8 cellular contexts compared by ENCODE assay signal in genomic region chr20:31605031-31605901, GRCh38. TPM values are rescaled to one million over a fixed set of nuclear protein-coding genes. Genes with fewer than 3 reads are reported as not detected.
A peak's percentile ranks its signal among the peaks of the same experiment; 100 is the strongest.
DNase-seq lines count a peak whose midpoint lies in the region; ATAC-seq and TF ChIP-seq lines count a peak whose summit lies in the region.

Gene ID1 (plus strand): TSS chr20:31605289. CDS start chr20:31605388, 99 bp downstream.

- H3K4me1 Mint-ChIP-seq in central memory CD8-positive, alpha-beta T cell: peaks cover 35% of the 10 kb centered on the region

- TF ChIP-seq CTCF in AG09319 (IDR thresholded peaks at IDR 0.05; ENCODE audit: low read depth, low read length) (no peak), spleen (IDR thresholded peaks at IDR 0.05 in 8 of 11, conservative IDR thresholded peaks at IDR 0.05 in 3 of 11) (peak in 3 of 11 experiments; percentile 13 to 33 (median 18))

- H3K36me3 Mint-ChIP-seq in central memory CD8-positive, alpha-beta T cell (ENCODE audit: insufficient read depth): peaks cover 16% of the 10 kb centered on the region

- 0 to 1% (median 0%) methylated on average over 47 to 74 of the region's 74 CpGs for WGBS in spleen, 5 donors

- DNase-seq in AG09319 (ENCODE audit: extremely low read depth, low read depth) (peak; percentile 90), NCI-H446 treated with DMSO at 0.1 percent for 48 hours (lab: John Stamatoyannopoulos, UW) (peak; percentile 98), iris pigment epithelial cell (ENCODE audit: low read depth) (peak; percentile 96), spleen (peak; percentile 97)
- DNase-seq in central memory CD8-positive, alpha-beta T cell (ENCODE audit: low spot score in 2 of 2): peak; percentile 82 to 84

- no peaks in the 10 kb centered on the region for H3K36me3 ChIP-seq in spleen

- H3K4me3 ChIP-seq in spleen: peak within 1 kb of the TSS; percentile 65 to 94 (median 87)

- ATAC-seq in HG03432 (IDR thresholded peaks at IDR 0.05; ENCODE audit: unreplicated experiment): peak; percentile 86
- peak; percentile 85 to 87 for ATAC-seq in activated CD4-positive, CD25-positive, alpha-beta regulatory T cell treated with anti-CD3 and anti-CD28 coated beads, Interleukin-2, amount 50 U/mL, for 24 hours
- ATAC-seq in central memory CD8-positive, alpha-beta T cell (replicated peaks; ENCODE audit: extremely low read depth, poor library complexity, severe bottlenecking): peak; percentile 86

- H3K27me3 Mint-ChIP-seq in central memory CD8-positive, alpha-beta T cell: peaks cover 32% of the 10 kb centered on the region

- intact Hi-C loops in spleen (cut with DNase I; ENCODE audit: low total_unique reads): no loop called here

- H3K27ac ChIP-seq in spleen: peak within 1 kb of the TSS; percentile 80 to 91 (median 86)

- TF ChIP-seq POLR2A in GM19193 (IDR thresholded peaks at IDR 0.05; ENCODE audit: extremely low read depth, insufficient read depth, insufficient read length) (peak; percentile 34), spleen (IDR thresholded peaks at IDR 0.05) (peak in 1 of 3 donors; percentile 88)

- H3K27ac Mint-ChIP-seq in central memory CD8-positive, alpha-beta T cell (ENCODE audit: low read depth): peak within 1 kb of the TSS; percentile 81

- no peaks in the 10 kb centered on the region for H3K9me3 ChIP-seq in spleen

- H3K27me3 ChIP-seq in spleen (replicated peaks in 1 of 7): peaks cover 0 to 82% (median 18%) of the 10 kb centered on the region in 7 donors

- peak within 1 kb of the TSS; percentile 91 for H3K4me3 Mint-ChIP-seq in central memory CD8-positive, alpha-beta T cell

- no peaks in the 10 kb centered on the region for H3K9me3 Mint-ChIP-seq in central memory CD8-positive, alpha-beta T cell

- H3K4me1 ChIP-seq in spleen: peaks cover 14 to 79% (median 64%) of the 10 kb centered on the region in 6 donors

RNA-seq across cellular contexts. Expression of gene ID1, which starts in this region (rescaled TPM):
- 100 to 1,000 TPM in 5 of 7 donors, 10 to 100 TPM in 2; 77.1 to 222 (median 124) TPM for total RNA-seq in spleen
- 100 to 1,000 TPM in 2 of 3 donors, 10 to 100 TPM in 1; 47.6 to 131 (median 122) TPM for polyA plus RNA-seq in spleen

Comparison
In these comparisons a context has a peak if more than half of its experiments do, and no peak if none do; other contexts are left out.
1. Peak in every context shown above with its lines: DNase-seq, ATAC-seq, H3K4me3 ChIP-seq and H3K27ac ChIP-seq.